ENCODE assay signal across 13 cellular contexts in genomic region chr11:67435031-67435726, GRCh38. TPM values are rescaled to one million over a fixed set of nuclear protein-coding genes. Genes with fewer than 3 reads are reported as not detected.
DNase-seq lines count a peak whose midpoint lies in the region; ATAC-seq and TF ChIP-seq lines count a peak whose summit lies in the region.
"Had no signal": no experiment of that assay in that cellular context is flagged by ENCODE, and none has a peak within 500 bp of the region (broad histone marks: within the 10 kb centered on the region; RNA-seq: fewer than 3 reads in every experiment).

No MANE protein-coding gene starts in this region.

- no peak for TF ChIP-seq CTCF in chondrocyte (IDR thresholded peaks at IDR 0.05)

- peaks cover 7% of the 10 kb centered on the region for H3K36me3 Mint-ChIP-seq in activated naive CD4-positive, alpha-beta T cell treated with anti-CD3 and anti-CD28 coated beads, Interleukin-2, amount 50 U/mL, for 24 hours
- peaks cover 2% of the 10 kb centered on the region for H3K36me3 Mint-ChIP-seq in chondrocyte (ENCODE audit: low read depth)
- peaks cover 34% of the 10 kb centered on the region for H3K36me3 Mint-ChIP-seq in stimulated activated naive CD8-positive, alpha-beta T cell treated with anti-CD3 and anti-CD28 coated beads, Interleukin-15, Interleukin-2, amounts not matched to agents 100 ng/mL and 50 ng/mL, for 24 hours (ENCODE audit: low read depth)

- DNase-seq in activated naive CD4-positive, alpha-beta T cell treated with anti-CD3 and anti-CD28 coated beads, Interleukin-2, amount 50 U/mL, for 16 hours = no peak
- peak; percentile 88 for DNase-seq in chondrocyte (ENCODE audit: low spot score)
- no peak for DNase-seq in NCI-H1092 (lab: John Stamatoyannopoulos, UW)
- DNase-seq: cerebellar nuclear complex, left ventricle myocardium superior, Right ventricle myocardium superior had no signal

- no peaks in the 10 kb centered on the region for H3K9me3 Mint-ChIP-seq in activated naive CD4-positive, alpha-beta T cell treated with anti-CD3 and anti-CD28 coated beads, Interleukin-2, amount 50 U/mL, for 24 hours
- H3K9me3 Mint-ChIP-seq in chondrocyte (ENCODE audit: low read depth) = no peaks in the 10 kb centered on the region
- H3K9me3 Mint-ChIP-seq in stimulated activated naive CD8-positive, alpha-beta T cell treated with anti-CD3 and anti-CD28 coated beads, Interleukin-15, Interleukin-2, amounts not matched to agents 100 ng/mL and 50 ng/mL, for 24 hours = no peaks in the 10 kb centered on the region

- H3K27me3 Mint-ChIP-seq in activated naive CD4-positive, alpha-beta T cell treated with anti-CD3 and anti-CD28 coated beads, Interleukin-2, amount 50 U/mL, for 24 hours = no peaks in the 10 kb centered on the region
- H3K27me3 Mint-ChIP-seq in chondrocyte (ENCODE audit: low read depth) = no peaks in the 10 kb centered on the region
- H3K27me3 Mint-ChIP-seq in stimulated activated naive CD8-positive, alpha-beta T cell treated with anti-CD3 and anti-CD28 coated beads, Interleukin-15, Interleukin-2, amounts not matched to agents 100 ng/mL and 50 ng/mL, for 24 hours = no peaks in the 10 kb centered on the region

- H3K4me1 Mint-ChIP-seq in activated naive CD4-positive, alpha-beta T cell treated with anti-CD3 and anti-CD28 coated beads, Interleukin-2, amount 50 U/mL, for 24 hours = peaks cover 61% of the 10 kb centered on the region
- peaks cover 14% of the 10 kb centered on the region for H3K4me1 Mint-ChIP-seq in chondrocyte (ENCODE audit: low read depth)
- peaks cover 68% of the 10 kb centered on the region for H3K4me1 Mint-ChIP-seq in stimulated activated naive CD8-positive, alpha-beta T cell treated with anti-CD3 and anti-CD28 coated beads, Interleukin-15, Interleukin-2, amounts not matched to agents 100 ng/mL and 50 ng/mL, for 24 hours (ENCODE audit: low read depth)

- H3K4me3 Mint-ChIP-seq in activated naive CD4-positive, alpha-beta T cell treated with anti-CD3 and anti-CD28 coated beads, Interleukin-2, amount 50 U/mL, for 24 hours = peak overlapping the region; percentile 89
- H3K4me3 Mint-ChIP-seq in chondrocyte (ENCODE audit: unreplicated experiment) = no peak overlapping the region
- peak overlapping the region; percentile 91 for H3K4me3 Mint-ChIP-seq in stimulated activated naive CD8-positive, alpha-beta T cell treated with anti-CD3 and anti-CD28 coated beads, Interleukin-15, Interleukin-2, amounts not matched to agents 100 ng/mL and 50 ng/mL, for 24 hours

- H3K27ac Mint-ChIP-seq in activated naive CD4-positive, alpha-beta T cell treated with anti-CD3 and anti-CD28 coated beads, Interleukin-2, amount 50 U/mL, for 24 hours = peak overlapping the region; percentile 81
- no peak overlapping the region for H3K27ac Mint-ChIP-seq in chondrocyte (ENCODE audit: unreplicated experiment)
- H3K27ac Mint-ChIP-seq in stimulated activated naive CD8-positive, alpha-beta T cell treated with anti-CD3 and anti-CD28 coated beads, Interleukin-15, Interleukin-2, amounts not matched to agents 100 ng/mL and 50 ng/mL, for 24 hours = peak overlapping the region; percentile 93

- ATAC-seq in HG03520 (IDR thresholded peaks at IDR 0.05; ENCODE audit: unreplicated experiment) (no peak), HG02884 (IDR thresholded peaks at IDR 0.05; ENCODE audit: unreplicated experiment) (no peak)
- ATAC-seq: left ventricle myocardium superior had no signal

TF ChIP-seq in PFSK-1, 5 proteins besides CTCF, POLR2A, EP300 and RAD21:
- peak; percentile 7; the same call in 1 of the 2 replicates for TF ChIP-seq POLR2AphosphoS5 (IDR thresholded peaks at IDR 0.05; ENCODE audit: low read depth, low read length)
- TF ChIP-seq FOXP2 (optimal IDR thresholded peaks at IDR 0.05; ENCODE audit: borderline replicate concordance, extremely low read depth, extremely low read length, insufficient read depth) = no peak
- TF ChIP-seq REST (IDR thresholded peaks at IDR 0.05; ENCODE audit: insufficient read depth in 1 of 2, low read depth in 2 of 2, low read length in 2 of 2) = no peak
- no peak for TF ChIP-seq SIN3A (IDR thresholded peaks at IDR 0.05; ENCODE audit: borderline replicate concordance, insufficient read depth, low read length)
TF ChIP-seq in PFSK-1: peak in this region for 1.

RNA-seq across cellular contexts. Expression of gene PTPRCAP, which starts 2.3 kb away (rescaled TPM):
- polyA plus RNA-seq in PFSK-1 (2012; ENCODE audit: insufficient read length, low read depth) = 4.6 TPM
- total RNA-seq in chondrocyte = 0.47 to 0.95 TPM (median 0.73 TPM) in 3 replicates
- total RNA-seq: frontal cortex had no signal

RNA-seq across cellular contexts. Expression of gene RPS6KB2, which starts 6.9 kb away (rescaled TPM):
- 123 TPM for polyA plus RNA-seq in PFSK-1 (2012; ENCODE audit: insufficient read length, low read depth)
- 40.3 to 44.2 TPM (median 42.3 TPM) in 3 replicates for total RNA-seq in chondrocyte

RNA-seq across cellular contexts. Expression of gene CORO1B, which starts 8.1 kb away (rescaled TPM):
- polyA plus RNA-seq in PFSK-1 (2012; ENCODE audit: insufficient read length, low read depth) = 247 TPM
- 74.7 to 80.9 TPM (median 80.1 TPM) in 3 replicates for total RNA-seq in chondrocyte

RNA-seq across cellular contexts. Expression of gene GPR152, which starts 17.4 kb away (rescaled TPM):
- not detected for polyA plus RNA-seq in PFSK-1 (2012; ENCODE audit: insufficient read length, low read depth)
- total RNA-seq in chondrocyte = not detected in 3 replicates
- total RNA-seq: frontal cortex, HT-29, left ventricle myocardium superior, Right ventricle myocardium superior had no signal

RNA-seq across cellular contexts. Expression of gene CARNS1, which starts 19.7 kb away (rescaled TPM):
- 1.1 TPM for polyA plus RNA-seq in PFSK-1 (2012; ENCODE audit: insufficient read length, low read depth)
- total RNA-seq in chondrocyte = 0.36 to 1.8 TPM (median 1.8 TPM) in 3 replicates
